ENCODE assay signal across 17 cellular contexts in the genomic region with DNA sequence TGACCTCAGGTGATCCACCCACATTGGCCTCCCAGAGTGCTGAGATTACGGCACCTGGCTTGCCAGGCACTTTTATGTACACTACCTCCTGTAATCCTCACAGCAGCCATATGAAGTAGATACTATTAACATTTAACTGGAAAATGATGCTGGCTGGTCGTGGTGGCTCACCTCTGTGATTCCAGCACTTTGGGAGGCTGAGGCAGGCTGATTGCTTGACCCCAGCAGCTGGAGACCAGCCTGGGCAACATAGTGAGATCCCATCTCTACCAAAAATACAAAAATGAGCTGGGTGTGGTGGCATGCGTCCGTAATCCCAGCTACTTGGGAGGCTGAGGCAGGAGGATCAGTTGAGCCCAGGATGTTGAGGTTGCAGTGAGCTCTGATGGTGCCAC. TPM values are rescaled to one million over a fixed set of nuclear protein-coding genes. Genes with fewer than 3 reads are reported as not detected.
DNase-seq lines count a peak whose midpoint lies in the region; ATAC-seq, FAIRE-seq and TF ChIP-seq lines count a peak whose summit lies in the region.
"Had no signal": no experiment of that assay in that cellular context is flagged by ENCODE, and none has a peak within 500 bp of the region (broad histone marks: within the 10 kb centered on the region; RNA-seq: fewer than 3 reads in every experiment).

No MANE protein-coding gene starts in this region.

- peak overlapping the region; percentile 80 for H3K4me2 ChIP-seq in A549

- H3K4me1 Mint-ChIP-seq in activated CD8-positive, alpha-beta T cell treated with anti-CD3 and anti-CD28 coated beads for 36 hours (ENCODE audit: low read depth), result peaks cover 18% of the 10 kb centered on the region

- H3K4me1 ChIP-seq in A549 (peaks cover 27% of the 10 kb centered on the region), adipocyte (ENCODE audit: control insufficient read depth, insufficient read depth, low read length) (peaks cover 26% of the 10 kb centered on the region), gastroesophageal sphincter (peaks cover 0 to 37% (median 6%) of the 10 kb centered on the region in 3 donors), thoracic aorta (ENCODE audit: control insufficient read depth in 1 of 2, low read depth in 2 of 2) (peaks cover 7 to 26% of the 10 kb centered on the region in 2 donors)

- H3K27ac Mint-ChIP-seq in activated CD8-positive, alpha-beta T cell treated with anti-CD3 and anti-CD28 coated beads for 36 hours, result no peak overlapping the region

- TF ChIP-seq RAD21 in A549 (conservative IDR thresholded peaks at IDR 0.05 in 1 of 2, IDR thresholded peaks at IDR 0.05 in 1 of 2), result no peak

- no peaks in the 10 kb centered on the region for H3K36me3 ChIP-seq in adipocyte (ENCODE audit: control insufficient read depth, insufficient read depth, low read length, severe bottlenecking)
- H3K36me3 ChIP-seq in gastroesophageal sphincter, result peaks cover 0 to 14% of the 10 kb centered on the region in 2 donors
- peaks cover 2% of the 10 kb centered on the region for H3K36me3 ChIP-seq in thoracic aorta

- no peak for FAIRE-seq in A549 (lab: Jason Lieb, UNC)
- FAIRE-seq: A204.1, GM12891, GM18507 had no signal

- H3K4me3 ChIP-seq in A549 (no peak overlapping the region), adipocyte (ENCODE audit: low read length) (no peak overlapping the region), gastroesophageal sphincter (no peak overlapping the region), thoracic aorta (no peak overlapping the region)
- H3K4me3 ChIP-seq: PC-9 had no signal

- no peaks in the 10 kb centered on the region for H3K9me3 ChIP-seq in A549
- no peaks in the 10 kb centered on the region for H3K9me3 ChIP-seq in adipocyte (ENCODE audit: control insufficient read depth, low read length)
- no peaks in the 10 kb centered on the region for H3K9me3 ChIP-seq in gastroesophageal sphincter
- H3K9me3 ChIP-seq in thoracic aorta, result no peaks in the 10 kb centered on the region

- H3K36me3 Mint-ChIP-seq in activated CD8-positive, alpha-beta T cell treated with anti-CD3 and anti-CD28 coated beads for 36 hours (ENCODE audit: low read depth), result no peaks in the 10 kb centered on the region

- H3K4me3 Mint-ChIP-seq in activated CD8-positive, alpha-beta T cell treated with anti-CD3 and anti-CD28 coated beads for 36 hours, result no peak overlapping the region

- CTCF ChIA-PET in A549 (lab: Yijun Ruan, JAX), result interaction anchor here (1.0 to 3.6 kb wide), 5 partner anchors 10 to 36 kb away, joined by 3 to 26 read pairs (median 4); a partner anchor contains a TSS
- CTCF ChIA-PET in activated CD8-positive, alpha-beta T cell treated with anti-CD3 and anti-CD28 coated beads for 36 hours (lab: Charles Lee), result interaction anchor here (1.1 to 1.4 kb wide), 2 partner anchors 13 to 15 kb away, joined by 3 to 5 read pairs; no protein-coding TSS in a partner anchor

- POLR2A ChIA-PET in A549 (lab: Yijun Ruan, JAX), result interaction anchor here (0.6 to 1.8 kb wide), 2 partner anchors 60 to 764 kb away, joined by 3 to 8 read pairs; a partner anchor contains a TSS
- POLR2A ChIA-PET in activated CD8-positive, alpha-beta T cell treated with anti-CD3 and anti-CD28 coated beads for 36 hours (lab: Charles Lee), result interaction anchor here (1.3 kb wide), 1 partner anchor 12 kb away, joined by 3 read pairs; no protein-coding TSS in a partner anchor

- no peaks in the 10 kb centered on the region for H3K9me3 Mint-ChIP-seq in activated CD8-positive, alpha-beta T cell treated with anti-CD3 and anti-CD28 coated beads for 36 hours
- H3K9me3 Mint-ChIP-seq: CD14-positive monocyte had no signal

- ATAC-seq in A549, result no peak
- ATAC-seq in gastroesophageal sphincter, result no peak
- no peak for ATAC-seq in thoracic aorta (ENCODE audit: insufficient number of reproducible peaks, low FRiP score, low read depth)
- no peak for ATAC-seq in activated CD8-positive, alpha-beta T cell treated with anti-CD3 and anti-CD28 coated beads for 36 hours

- TF ChIP-seq CTCF in A549 (IDR thresholded peaks at IDR 0.05) (no peak), gastroesophageal sphincter (IDR thresholded peaks at IDR 0.05) (no peak), thoracic aorta (IDR thresholded peaks at IDR 0.05) (no peak)
- TF ChIP-seq CTCF in activated CD8-positive, alpha-beta T cell treated with anti-CD3 and anti-CD28 coated beads for 36 hours (IDR thresholded peaks at IDR 0.05), result no peak

- no peaks in the 10 kb centered on the region for H3K27me3 ChIP-seq in adipocyte (replicated peaks; ENCODE audit: control insufficient read depth, insufficient read depth, low read length)
- no peaks in the 10 kb centered on the region for H3K27me3 ChIP-seq in gastroesophageal sphincter
- H3K27me3 ChIP-seq in thoracic aorta (replicated peaks; ENCODE audit: insufficient read depth), result no peaks in the 10 kb centered on the region

- 91% methylated on average over 3 of the region's 4 CpGs for WGBS in A549 (ENCODE audit: missing lambda C conversion rate)
- WGBS in gastroesophageal sphincter (ENCODE audit: low coverage in 1 of 2), 2 donors, result 100% methylated on average over 1 of the region's 4 CpGs

- H3K9ac ChIP-seq in adipocyte (ENCODE audit: low read length), result peak overlapping the region; percentile 27

- DNase-seq in A549 (ENCODE audit: low read depth in 1 of 2, low spot score in 1 of 2), result no peak
- DNase-seq in adipocyte (ENCODE audit: low read depth), result no peak
- DNase-seq in thoracic aorta (ENCODE audit: low spot score), result no peak
- DNase-seq in NCI-H1092 treated with DMSO at 0.1 percent for 48 hours (lab: John Stamatoyannopoulos, UW), result no peak
- no peak for DNase-seq in activated CD8-positive, alpha-beta T cell treated with anti-CD3 and anti-CD28 coated beads for 36 hours
- no peak for DNase-seq in mesenteric fat pad (ENCODE audit: low spot score)
- DNase-seq: GF-D8, NCI-H1048, NCI-H2081, NCI-H510A treated with DMSO at 0.1 percent for 48 hours had no signal

- H3K27me3 Mint-ChIP-seq in activated CD8-positive, alpha-beta T cell treated with anti-CD3 and anti-CD28 coated beads for 36 hours, result no peaks in the 10 kb centered on the region

- H3K27ac ChIP-seq in A549, result peak overlapping the region; percentile 26 to 94; a peak in 4 of 6 replicates
- peak overlapping the region in 3 of 4 donors; percentile 89 to 96 (median 92) for H3K27ac ChIP-seq in gastroesophageal sphincter
- peak overlapping the region; percentile 64 to 86 for H3K27ac ChIP-seq in thoracic aorta

- intact Hi-C loops in activated CD8-positive, alpha-beta T cell treated with anti-CD3 and anti-CD28 coated beads for 36 hours (cut with micrococcal nuclease), result no loop called here

- TF ChIP-seq EP300 in A549 (IDR thresholded peaks at IDR 0.05), result no peak
- TF ChIP-seq EP300 in gastroesophageal sphincter (IDR thresholded peaks at IDR 0.05), result no peak

- no peak for TF ChIP-seq POLR2A in A549 (IDR thresholded peaks at IDR 0.05; ENCODE audit: low read length)
- TF ChIP-seq POLR2A in gastroesophageal sphincter (IDR thresholded peaks at IDR 0.05), result no peak

RNA-seq across cellular contexts. Expression of a gene that starts 2.0 kb away (rescaled TPM):
- polyA plus RNA-seq in A549 (2011; rRNA removed) (26.1 and 27.2 TPM in 2 replicates), A549 (2017; fragmentation: RNase III; extraction: RNeasy Plus Mini Kit Qiagen cat#74134 plus additional on column Dnase treatment) (34.7 to 46.0 TPM (median 45.0 TPM) in 3 replicates)
- polyA plus RNA-seq in A549 (2012; cell fraction: cytosol; rRNA removed), result 35.9 and 47.6 TPM in 2 replicates
- polyA plus RNA-seq in A549 (2012; cell fraction: nucleus; rRNA removed), result 39.8 and 41.7 TPM in 2 replicates
- 22.0 and 25.2 TPM in 2 replicates for polyA minus RNA-seq in A549 (2011; rRNA and poly(A)+ RNA removed)
- total RNA-seq in gastroesophageal sphincter (10 to 100 TPM; 39.2 to 61.4 (median 48.4) TPM), thoracic aorta (100 to 1,000 TPM in 1 of 2 donors, 10 to 100 TPM in 1; 41.3 to 108 TPM), mesenteric fat pad (135 TPM)
- 10 to 100 TPM; 57.6 to 60.1 TPM for total RNA-seq in activated CD8-positive, alpha-beta T cell treated with anti-CD3 and anti-CD28 coated beads for 36 hours

RNA-seq across cellular contexts. Expression of a gene that starts 11.6 kb away (rescaled TPM):
- polyA plus RNA-seq in A549 (2011; rRNA removed) (0.58 and 1.1 TPM in 2 replicates), A549 (2017; fragmentation: RNase III; extraction: RNeasy Plus Mini Kit Qiagen cat#74134 plus additional on column Dnase treatment) (1.3 to 2.4 TPM (median 1.8 TPM) in 3 replicates)
- polyA plus RNA-seq in A549 (2012; cell fraction: cytosol; rRNA removed), result 1.0 and 1.3 TPM in 2 replicates
- 4.2 and 5.1 TPM in 2 replicates for polyA plus RNA-seq in A549 (2012; cell fraction: nucleus; rRNA removed)
- polyA minus RNA-seq in A549 (2011; rRNA and poly(A)+ RNA removed), result not detected in 2 replicates
- total RNA-seq in gastroesophageal sphincter (1 to 10 TPM; 1.1 to 3.1 (median 1.9) TPM), thoracic aorta (1 to 10 TPM; 4.6 to 6.0 TPM), mesenteric fat pad (4.3 TPM)
- 1 to 10 TPM; 4.5 to 5.7 TPM for total RNA-seq in activated CD8-positive, alpha-beta T cell treated with anti-CD3 and anti-CD28 coated beads for 36 hours
- polyA plus RNA-seq: CD14-positive monocyte had no signal

RNA-seq across cellular contexts. Expression of a gene that starts 29.0 kb away (rescaled TPM):
- 4.5 and 5.5 TPM in 2 replicates for polyA plus RNA-seq in A549 (2011; rRNA removed)
- 7.5 and 11.3 TPM in 2 replicates for polyA plus RNA-seq in A549 (2012; cell fraction: cytosol; rRNA removed)
- 16.3 and 19.4 TPM in 2 replicates for polyA plus RNA-seq in A549 (2012; cell fraction: nucleus; rRNA removed)
- polyA plus RNA-seq in A549 (2017; fragmentation: RNase III; extraction: RNeasy Plus Mini Kit Qiagen cat#74134 plus additional on column Dnase treatment), result 6.1 to 8.3 TPM (median 8.1 TPM) in 3 replicates
- polyA minus RNA-seq in A549 (2011; rRNA and poly(A)+ RNA removed), result 1.8 and 2.0 TPM in 2 replicates
- total RNA-seq in gastroesophageal sphincter, result 100 to 1,000 TPM in 1 of 4 donors, 10 to 100 TPM in 3; 76.9 to 105 (median 80.2) TPM
- total RNA-seq in thoracic aorta, result 100 to 1,000 TPM in 1 of 2 donors, 10 to 100 TPM in 1; 69.2 to 105 TPM
- total RNA-seq in activated CD8-positive, alpha-beta T cell treated with anti-CD3 and anti-CD28 coated beads for 36 hours, result 10 to 100 TPM; 17.7 to 19.5 TPM
- total RNA-seq in mesenteric fat pad, result 49.3 TPM

RNA-seq across cellular contexts. Expression of a gene that starts 33.3 kb away (rescaled TPM):
- 0.11 and 0.14 TPM in 2 replicates for polyA plus RNA-seq in A549 (2011; rRNA removed)
- 0.12 and 0.17 TPM in 2 replicates for polyA plus RNA-seq in A549 (2012; cell fraction: cytosol; rRNA removed)
- polyA plus RNA-seq in A549 (2012; cell fraction: nucleus; rRNA removed), result 0.39 and 0.49 TPM in 2 replicates
- 0.26 to 0.63 TPM (median 0.62 TPM) in 3 replicates for polyA plus RNA-seq in A549 (2017; fragmentation: RNase III; extraction: RNeasy Plus Mini Kit Qiagen cat#74134 plus additional on column Dnase treatment)
- 0.44 TPM in 1 of 2 replicates, not detected in the other for polyA minus RNA-seq in A549 (2011; rRNA and poly(A)+ RNA removed)
- under 1 TPM; 0.40 to 0.84 (median 0.45) TPM for total RNA-seq in gastroesophageal sphincter
- total RNA-seq in thoracic aorta, result under 1 TPM in 1 of 2 donors, not detected in 1; 0.56 TPM
- total RNA-seq in activated CD8-positive, alpha-beta T cell treated with anti-CD3 and anti-CD28 coated beads for 36 hours, result 1 to 10 TPM; 2.5 TPM
- total RNA-seq in mesenteric fat pad, result 0.67 TPM
- total RNA-seq: Daoy had no signal

RNA-seq across cellular contexts. Expression of a gene that starts 49.2 kb away (rescaled TPM):
- polyA plus RNA-seq in A549 (2011; rRNA removed) (102 and 117 TPM in 2 replicates), A549 (2017; fragmentation: RNase III; extraction: RNeasy Plus Mini Kit Qiagen cat#74134 plus additional on column Dnase treatment) (107 to 117 TPM (median 115 TPM) in 3 replicates)
- 237 and 266 TPM in 2 replicates for polyA plus RNA-seq in A549 (2012; cell fraction: cytosol; rRNA removed)
- polyA plus RNA-seq in A549 (2012; cell fraction: nucleus; rRNA removed), result 236 and 260 TPM in 2 replicates
- 326 and 415 TPM in 2 replicates for polyA minus RNA-seq in A549 (2011; rRNA and poly(A)+ RNA removed)
- total RNA-seq in gastroesophageal sphincter (10 to 100 TPM; 41.2 to 58.5 (median 48.6) TPM), thoracic aorta (10 to 100 TPM; 37.7 to 54.2 TPM), mesenteric fat pad (81.1 TPM)
- 100 to 1,000 TPM; 116 to 121 TPM for total RNA-seq in activated CD8-positive, alpha-beta T cell treated with anti-CD3 and anti-CD28 coated beads for 36 hours
